1 cellular context compared by ENCODE assay signal in the genomic region with DNA sequence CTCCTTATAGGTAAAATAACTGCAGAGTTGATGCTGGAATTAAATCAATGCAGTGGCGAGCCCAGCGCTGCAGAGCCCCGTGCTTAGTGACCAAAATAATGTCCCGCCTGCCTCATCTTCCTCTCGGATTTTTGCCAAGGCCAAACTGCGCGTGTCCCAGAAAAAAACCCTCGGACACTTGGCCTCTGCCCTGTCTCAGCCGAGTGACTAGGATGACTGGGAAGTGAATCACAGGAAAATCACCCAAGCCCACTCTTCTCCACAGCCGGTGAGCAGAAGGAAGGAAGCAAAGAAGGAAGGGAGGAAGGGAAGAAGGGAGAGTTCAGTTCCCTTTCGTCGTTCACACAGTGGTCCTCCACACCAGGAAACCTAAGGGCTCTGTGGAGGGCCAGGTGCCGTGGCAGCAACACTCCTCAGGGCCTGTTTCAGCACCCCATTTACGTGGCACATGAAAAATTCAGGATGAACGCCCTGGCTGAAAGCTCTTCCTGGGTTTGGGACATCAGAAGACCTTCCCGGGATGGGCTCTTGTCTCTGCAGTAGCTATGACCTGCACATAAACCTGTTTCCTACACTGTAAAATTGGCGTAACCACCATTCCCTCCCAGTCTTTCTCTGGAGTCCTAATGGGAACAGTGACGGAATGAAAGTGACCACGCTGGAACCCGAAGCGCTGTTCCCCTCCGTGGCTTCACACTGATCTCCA.
TF ChIP-seq lines count a peak whose summit lies in the region.

No MANE protein-coding gene starts in this region.

TF ChIP-seq in GM12878, 131 proteins besides CTCF, POLR2A, EP300 and RAD21:
- TF ChIP-seq EZH2 (IDR thresholded peaks at IDR 0.05; ENCODE audit: borderline replicate concordance, control insufficient read depth, low read depth, low read length), result 0 out of 2 replicates have a peak, but pooled peaks have one; percentile 54
- TF ChIP-seq, protein P1, sequence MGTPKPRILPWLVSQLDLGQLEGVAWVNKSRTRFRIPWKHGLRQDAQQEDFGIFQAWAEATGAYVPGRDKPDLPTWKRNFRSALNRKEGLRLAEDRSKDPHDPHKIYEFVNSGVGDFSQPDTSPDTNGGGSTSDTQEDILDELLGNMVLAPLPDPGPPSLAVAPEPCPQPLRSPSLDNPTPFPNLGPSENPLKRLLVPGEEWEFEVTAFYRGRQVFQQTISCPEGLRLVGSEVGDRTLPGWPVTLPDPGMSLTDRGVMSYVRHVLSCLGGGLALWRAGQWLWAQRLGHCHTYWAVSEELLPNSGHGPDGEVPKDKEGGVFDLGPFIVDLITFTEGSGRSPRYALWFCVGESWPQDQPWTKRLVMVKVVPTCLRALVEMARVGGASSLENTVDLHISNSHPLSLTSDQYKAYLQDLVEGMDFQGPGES (IDR thresholded peaks at IDR 0.05), result no peak
